ENCODE assay signal across 8 cellular contexts in genomic region chr11:14892577-14892976, GRCh38. TPM values are rescaled to one million over a fixed set of nuclear protein-coding genes. Genes with fewer than 3 reads are reported as not detected.
DNase-seq lines count a peak whose midpoint lies in the region; ATAC-seq and TF ChIP-seq lines count a peak whose summit lies in the region.

No MANE protein-coding gene starts in this region.

- H4K12ac ChIP-seq in trophoblast cell (ENCODE audit: low read depth, low read length), result no peak overlapping the region

- peak overlapping the region; percentile 90 for H3K4me2 ChIP-seq in DND-41 (ENCODE audit: insufficient read depth, low read length)
- peak overlapping the region; percentile 95 for H3K4me2 ChIP-seq in trophoblast cell (ENCODE audit: low read length)

- ATAC-seq in DND-41 (ENCODE audit: insufficient read depth, low read depth), result no peak
- no peak for ATAC-seq in HG02571 (IDR thresholded peaks at IDR 0.05; ENCODE audit: unreplicated experiment)
- ATAC-seq in HG03280 (IDR thresholded peaks at IDR 0.05; ENCODE audit: unreplicated experiment), result no peak

- peaks cover 12% of the 10 kb centered on the region for H3K79me2 ChIP-seq in DND-41 (ENCODE audit: insufficient read depth, low read length)
- no peaks in the 10 kb centered on the region for H3K79me2 ChIP-seq in trophoblast cell (ENCODE audit: control insufficient read depth, insufficient read depth, low read length, poor library complexity)

- H3K4me3 ChIP-seq in DND-41 (ENCODE audit: low read depth in 1 of 2, low read length in 2 of 2), result peak overlapping the region; percentile 35 to 68; a peak in 3 of 4 replicates
- H3K4me3 ChIP-seq in esophagus (ENCODE audit: low read depth in 1 of 2, low read length in 2 of 2), result peak overlapping the region; percentile 55 to 79
- H3K4me3 ChIP-seq in trophoblast cell (ENCODE audit: low read depth, low read length), result no peak overlapping the region

- H2BK120ac ChIP-seq in trophoblast cell (ENCODE audit: insufficient read depth, low read length, poor library complexity), result no peak overlapping the region

- H3K27me3 ChIP-seq in DND-41 (ENCODE audit: insufficient read depth, low read length, poor library complexity) (no peaks in the 10 kb centered on the region), esophagus (ENCODE audit: control insufficient read depth in 1 of 2, insufficient read depth in 2 of 2, low read length in 2 of 2) (no peaks in the 10 kb centered on the region), trophoblast cell (ENCODE audit: insufficient read depth, low read length) (no peaks in the 10 kb centered on the region)

- H3K36me3 ChIP-seq in DND-41 (ENCODE audit: insufficient read depth, low read length) (no peaks in the 10 kb centered on the region), esophagus (ENCODE audit: control insufficient read depth in 2 of 2, insufficient read depth in 2 of 2, low read length in 1 of 2) (no peaks in the 10 kb centered on the region), trophoblast cell (ENCODE audit: control insufficient read depth in 1 of 2, insufficient read depth in 2 of 2, low read length in 2 of 2) (no peaks in the 10 kb centered on the region)

- DNase-seq in DND-41 (no peak), RWPE1 (ENCODE audit: low spot score) (no peak), trophoblast cell (no peak), NCI-H1417 (lab: John Stamatoyannopoulos, UW) (no peak), iPS-NIHi7 (ENCODE audit: extremely low spot score) (no peak)

- H3K14ac ChIP-seq in trophoblast cell (ENCODE audit: low read length), result no peak overlapping the region

- H2AK5ac ChIP-seq in trophoblast cell (ENCODE audit: low read length), result no peak overlapping the region

- H3K27ac ChIP-seq in DND-41 (ENCODE audit: low read length) (peak overlapping the region; percentile 76), RWPE1 (peak overlapping the region; percentile 75; the same call in 1 of the 2 replicates), esophagus (ENCODE audit: low read depth in 2 of 2, low read length in 1 of 2) (peak overlapping the region; percentile 92 to 97), trophoblast cell (ENCODE audit: low read depth, low read length) (no peak overlapping the region)

- H3K9me3 ChIP-seq in DND-41 (ENCODE audit: insufficient read depth, low read length, severe bottlenecking), result no peaks in the 10 kb centered on the region
- H3K9me3 ChIP-seq in esophagus (ENCODE audit: control insufficient read depth in 2 of 2, insufficient read depth in 1 of 2, low read depth in 1 of 2, low read length in 1 of 2), result no peaks in the 10 kb centered on the region
- H3K9me3 ChIP-seq in trophoblast cell (ENCODE audit: insufficient read depth, low read depth, low read length), result no peaks in the 10 kb centered on the region

- H2AFZ ChIP-seq in DND-41 (ENCODE audit: low read depth, low read length) (peak overlapping the region; percentile 78), trophoblast cell (ENCODE audit: insufficient read depth, low read length, poor library complexity) (no peak overlapping the region)

- peak overlapping the region; percentile 22 for H4K8ac ChIP-seq in trophoblast cell (ENCODE audit: low read depth, low read length)

- peaks cover 8% of the 10 kb centered on the region for H3K79me1 ChIP-seq in trophoblast cell (ENCODE audit: low read length)

- no peaks in the 10 kb centered on the region for H4K20me1 ChIP-seq in DND-41 (ENCODE audit: insufficient read depth, low read length)

- H4K91ac ChIP-seq in trophoblast cell (ENCODE audit: low read depth, low read length), result no peak overlapping the region

- H2BK12ac ChIP-seq in trophoblast cell (ENCODE audit: low read length), result no peak overlapping the region

- WGBS in esophagus, 2 donors, result 69 to 75% methylated on average over 2 of the region's 2 CpGs
- WGBS in trophoblast cell (ENCODE audit: extremely low coverage, insufficient coverage, insufficient read length), result no CpG with 5 or more reads among the region's 2 CpGs

- H3K9ac ChIP-seq in DND-41 (ENCODE audit: low read depth, low read length) (peak overlapping the region; percentile 76), trophoblast cell (ENCODE audit: low read length) (no peak overlapping the region)

- H3K4me1 ChIP-seq in DND-41 (ENCODE audit: insufficient read depth, low read length) (peaks cover 54% of the 10 kb centered on the region), esophagus (ENCODE audit: control insufficient read depth in 2 of 2, insufficient read depth in 2 of 2, low read length in 1 of 2) (no peaks in the 10 kb centered on the region), trophoblast cell (ENCODE audit: control insufficient read depth in 1 of 2, insufficient read depth in 2 of 2, low read length in 2 of 2) (peaks cover 0 to 3% of the 10 kb centered on the region in 2 experiments)

- CTCF ChIA-PET in RWPE1 (lab: Yijun Ruan, JAX), result no interaction called here

- H3K23ac ChIP-seq in trophoblast cell (ENCODE audit: low read length), result no peak overlapping the region

- H3K18ac ChIP-seq in trophoblast cell (ENCODE audit: low read length), result no peak overlapping the region

- POLR2A ChIA-PET in RWPE1 (lab: Yijun Ruan, JAX; ENCODE audit: low non-redundant PET), result no interaction called here

- H3K4ac ChIP-seq in trophoblast cell (ENCODE audit: low read depth, low read length), result no peak overlapping the region

- TF ChIP-seq CTCF in DND-41 (IDR thresholded peaks at IDR 0.05; ENCODE audit: borderline replicate concordance, extremely low read depth, low read length, poor library complexity, severe bottlenecking) (no peak), RWPE1 (conservative IDR thresholded peaks at IDR 0.05; ENCODE audit: low read depth) (no peak)

- no peak overlapping the region for H2BK5ac ChIP-seq in trophoblast cell (ENCODE audit: low read depth, low read length, poor library complexity)

RNA-seq across cellular contexts. Expression of gene CYP2R1, which starts 0.5 kb away (rescaled TPM):
- 10 to 100 TPM; 16.5 to 37.1 TPM for polyA plus RNA-seq in esophagus
- polyA plus RNA-seq in trophoblast cell (2013), result 12.5 and 13.4 TPM in 2 replicates
